In the genomic region with DNA sequence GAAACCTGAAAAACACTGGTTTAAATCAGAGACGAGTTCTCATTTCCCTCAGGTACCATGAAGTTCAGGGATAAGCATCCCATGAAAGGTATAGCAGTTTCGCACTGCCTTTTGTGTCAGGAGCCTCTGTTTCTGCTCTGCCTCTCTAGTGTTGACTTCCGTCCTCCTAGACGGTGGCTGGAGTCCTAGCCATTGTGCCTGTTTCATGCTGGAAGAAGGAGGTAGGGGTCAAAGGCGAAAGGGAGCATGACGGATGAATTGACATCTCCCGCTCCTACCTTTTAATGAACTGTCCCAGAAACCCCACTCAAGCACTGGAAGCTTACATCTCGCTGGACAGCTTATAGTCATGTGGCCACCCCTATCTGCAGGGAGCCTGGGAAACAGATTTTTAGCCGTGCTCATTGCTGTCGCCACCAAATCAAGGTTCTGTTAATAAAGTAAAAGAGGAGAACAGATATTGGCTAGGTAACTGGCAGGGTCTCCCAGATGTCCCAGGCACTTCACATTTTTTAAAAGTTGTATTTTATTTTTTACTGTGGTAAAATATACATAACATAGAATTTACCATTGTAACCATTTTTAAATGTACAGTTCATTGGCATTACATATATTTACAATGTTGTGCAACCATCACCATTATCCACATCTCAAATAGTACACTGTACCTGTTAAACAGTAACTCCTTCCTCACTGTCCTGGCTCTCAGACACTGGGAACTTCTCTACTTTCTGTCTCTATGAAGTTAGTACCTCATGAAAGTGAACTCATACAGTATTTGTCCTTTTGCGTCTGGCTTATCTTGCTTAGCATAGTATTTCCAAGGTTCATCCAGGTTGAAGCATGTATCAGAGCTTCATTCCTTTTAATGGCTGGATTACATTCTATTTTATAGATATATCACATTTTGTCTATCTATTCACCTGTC, we compare ENCODE assay signal across 1 cellular context.
TF ChIP-seq lines count a peak whose summit lies in the region.

No MANE protein-coding gene starts in this region.

TF ChIP-seq in SK-N-SH, 30 proteins besides CTCF, POLR2A, EP300 and RAD21 (continued from another document):
- TF ChIP-seq, protein P1, sequence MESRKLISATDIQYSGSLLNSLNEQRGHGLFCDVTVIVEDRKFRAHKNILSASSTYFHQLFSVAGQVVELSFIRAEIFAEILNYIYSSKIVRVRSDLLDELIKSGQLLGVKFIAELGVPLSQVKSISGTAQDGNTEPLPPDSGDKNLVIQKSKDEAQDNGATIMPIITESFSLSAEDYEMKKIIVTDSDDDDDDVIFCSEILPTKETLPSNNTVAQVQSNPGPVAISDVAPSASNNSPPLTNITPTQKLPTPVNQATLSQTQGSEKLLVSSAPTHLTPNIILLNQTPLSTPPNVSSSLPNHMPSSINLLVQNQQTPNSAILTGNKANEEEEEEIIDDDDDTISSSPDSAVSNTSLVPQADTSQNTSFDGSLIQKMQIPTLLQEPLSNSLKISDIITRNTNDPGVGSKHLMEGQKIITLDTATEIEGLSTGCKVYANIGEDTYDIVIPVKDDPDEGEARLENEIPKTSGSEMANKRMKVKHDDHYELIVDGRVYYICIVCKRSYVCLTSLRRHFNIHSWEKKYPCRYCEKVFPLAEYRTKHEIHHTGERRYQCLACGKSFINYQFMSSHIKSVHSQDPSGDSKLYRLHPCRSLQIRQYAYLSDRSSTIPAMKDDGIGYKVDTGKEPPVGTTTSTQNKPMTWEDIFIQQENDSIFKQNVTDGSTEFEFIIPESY (IDR thresholded peaks at IDR 0.05; ENCODE audit: borderline replicate concordance, low read depth) = no peak
- TF ChIP-seq FOSL2 (IDR thresholded peaks at IDR 0.05; ENCODE audit: borderline replicate concordance, low read depth) = no peak
- no peak for TF ChIP-seq RCOR1 (IDR thresholded peaks at IDR 0.05; ENCODE audit: low read length)
- no peak for TF ChIP-seq NFIC (IDR thresholded peaks at IDR 0.05; ENCODE audit: borderline replicate concordance)
- no peak for TF ChIP-seq IRF3 (IDR thresholded peaks at IDR 0.05; ENCODE audit: low read depth, low read length)
- no peak for TF ChIP-seq RFX5 (IDR thresholded peaks at IDR 0.05; ENCODE audit: low read length)
- TF ChIP-seq, protein P2, sequence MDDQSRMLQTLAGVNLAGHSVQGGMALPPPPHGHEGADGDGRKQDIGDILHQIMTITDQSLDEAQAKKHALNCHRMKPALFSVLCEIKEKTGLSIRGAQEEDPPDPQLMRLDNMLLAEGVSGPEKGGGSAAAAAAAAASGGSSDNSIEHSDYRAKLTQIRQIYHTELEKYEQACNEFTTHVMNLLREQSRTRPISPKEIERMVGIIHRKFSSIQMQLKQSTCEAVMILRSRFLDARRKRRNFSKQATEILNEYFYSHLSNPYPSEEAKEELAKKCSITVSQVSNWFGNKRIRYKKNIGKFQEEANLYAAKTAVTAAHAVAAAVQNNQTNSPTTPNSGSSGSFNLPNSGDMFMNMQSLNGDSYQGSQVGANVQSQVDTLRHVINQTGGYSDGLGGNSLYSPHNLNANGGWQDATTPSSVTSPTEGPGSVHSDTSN (IDR thresholded peaks at IDR 0.05) = no peak
- no peak for TF ChIP-seq MEF2A (IDR thresholded peaks at IDR 0.05; ENCODE audit: borderline replicate concordance, low read depth)
- no peak for TF ChIP-seq GATA2 (CRISPR knock-in tag; IDR thresholded peaks at IDR 0.05)
TF ChIP-seq in SK-N-SH: peak in this region for 0.
